In genomic region chr6:89194559-89194958, GRCh38 we compare ENCODE assay signal across 38 cellular contexts. TPM values are rescaled to one million over a fixed set of nuclear protein-coding genes. Genes with fewer than 3 reads are reported as not detected.
"Had no signal": no experiment of that assay in that cellular context is flagged by ENCODE, and none has a peak within 500 bp of the region (broad histone marks: within the 10 kb centered on the region; RNA-seq: fewer than 3 reads in every experiment).

No MANE protein-coding gene starts in this region.

- H3K27ac ChIP-seq: adrenal gland, ascending aorta, body of pancreas, brain microvascular endothelial cell, breast epithelium, cardiac muscle cell had no signal

- H3K27me3 ChIP-seq: adrenal gland, ascending aorta, body of pancreas, brain microvascular endothelial cell, breast epithelium, cardiac muscle cell had no signal

- ATAC-seq: activated naive CD4-positive, alpha-beta T cell treated with anti-CD3 and anti-CD28 coated beads, Interleukin-2, amount 50 U/mL, for 72 hours; activated naive CD8-positive, alpha-beta T cell treated with anti-CD3 and anti-CD28 coated beads, Interleukin-2, amount 50 U/mL, for 24 hours; activated T-cell treated with anti-CD3 and anti-CD28 coated beads, Interleukin-2, amount 50 U/mL, for 4 hours; activated T-cell treated with anti-CD3 and anti-CD28 coated beads, Interleukin-2, amount 50 U/mL, for 72 hours; activated T-helper 17 cell treated with anti-CD3 and anti-CD28 coated beads, Interleukin-2, amount 50 U/mL, for 72 hours; body of pancreas had no signal

- H3K4me1 ChIP-seq: adrenal gland, ascending aorta, body of pancreas, breast epithelium had no signal

- FAIRE-seq: astrocyte, bronchial epithelial cell, colon had no signal

- H3K36me3 ChIP-seq: adrenal gland, ascending aorta, brain microvascular endothelial cell, breast epithelium, cardiac muscle cell had no signal

- DNase-seq: activated effector memory CD4-positive, alpha-beta T cell treated with anti-CD3 and anti-CD28 coated beads, Interleukin-2, amount 50 U/mL, for 16 hours; activated effector memory CD4-positive, alpha-beta T cell treated with Interleukin-2 at 50 U/mL for 16 hours; activated gamma-delta T cell; activated gamma-delta T cell treated with Interleukin-2 at 50 U/mL for 16 hours; activated naive CD4-positive, alpha-beta T cell; activated naive CD4-positive, alpha-beta T cell treated with anti-CD3 and anti-CD28 coated beads for 36 hours; activated naive CD4-positive, alpha-beta T cell treated with anti-CD3 and anti-CD28 coated beads, Interleukin-2, amount 10 ng/mL, durations not matched to agents 7 days and 5 days; activated naive CD4-positive, alpha-beta T cell treated with anti-CD3 and anti-CD28 coated beads, Interleukin-2, amount 50 U/mL, for 16 hours; activated naive CD4-positive, alpha-beta T cell treated with Interleukin-2 at 50 U/mL for 16 hours; activated naive CD8-positive, alpha-beta T cell treated with anti-CD3 and anti-CD28 coated beads for 36 hours; activated naive CD8-positive, alpha-beta T cell treated with anti-CD3 and anti-CD28 coated beads, Interleukin-2, amount 10 ng/mL, durations not matched to agents 7 days and 5 days; activated naive CD8-positive, alpha-beta T cell treated with anti-CD3 and anti-CD28 coated beads, Interleukin-2, amount 50 U/mL, for 24 hours; activated T-cell treated with anti-CD3 and anti-CD28 coated beads, Interleukin-2, amount 50 U/mL, for 4 hours; activated T-cell treated with anti-CD3 and anti-CD28 coated beads, Interleukin-2, amount 50 U/mL, for 48 hours; activated T-cell treated with anti-CD3 and anti-CD28 coated beads, Interleukin-2, amount 50 U/mL, for 72 hours; adrenal gland; amniotic stem cell; amygdala; anterior cingulate cortex; aorta; body of pancreas; brain microvascular endothelial cell; caudate nucleus; central memory CD4-positive, alpha-beta T cell; cerebellar nuclear complex had no signal

- H3K4me3 ChIP-seq: adrenal gland, ascending aorta, body of pancreas, breast epithelium, cardiac muscle cell had no signal

RNA-seq across cellular contexts. Expression of gene GABRR1, which starts 22.6 kb away (rescaled TPM):
- total RNA-seq: activated naive CD4-positive, alpha-beta T cell treated with anti-CD3 and anti-CD28 coated beads for 36 hours; activated naive CD4-positive, alpha-beta T cell treated with anti-CD3 and anti-CD28 coated beads, Interleukin-2, amount 50 U/mL, for 72 hours; activated naive CD8-positive, alpha-beta T cell treated with anti-CD3 and anti-CD28 coated beads for 36 hours; activated naive CD8-positive, alpha-beta T cell treated with anti-CD3 and anti-CD28 coated beads, Interleukin-2, amount 10 ng/mL, durations not matched to agents 7 days and 5 days; activated T-cell treated with anti-CD3 and anti-CD28 coated beads, Interleukin-2, amount 50 U/mL, for 4 hours; activated T-cell treated with anti-CD3 and anti-CD28 coated beads, Interleukin-2, amount 50 U/mL, for 72 hours; activated T-helper 1 cell treated with anti-CD3 and anti-CD28 coated beads, Interleukin-12 subunit alpha, Interleukin-12 subunit beta, Interleukin-2, Interleukin-4 antibody, amounts not matched to agents 30 ng/mL and 10 ng/mL and 1 ng/mL, durations not matched to agents 14 hours and 24 hours and 36 hours; activated T-helper 17 cell treated with anti-CD3 and anti-CD28 coated beads, Interleukin-2, amount 50 U/mL, for 72 hours; activated T-helper 2 cell treated with anti-CD3 and anti-CD28 coated beads, Interferon-gamma antibody, Interleukin-2, Interleukin-4, amounts not matched to agents 10 μg/mL and 5 μg/mL and 100 μg/mL, durations not matched to agents 14 hours and 24 hours and 36 hours; adrenal gland; ascending aorta; astrocyte; body of pancreas; breast epithelium; bronchial epithelial cell; cardiac muscle cell; cardiac septum; chondrocyte had no signal
- polyA plus RNA-seq: adipose tissue, adrenal gland, cardiac muscle cell had no signal
